In the genomic region with DNA sequence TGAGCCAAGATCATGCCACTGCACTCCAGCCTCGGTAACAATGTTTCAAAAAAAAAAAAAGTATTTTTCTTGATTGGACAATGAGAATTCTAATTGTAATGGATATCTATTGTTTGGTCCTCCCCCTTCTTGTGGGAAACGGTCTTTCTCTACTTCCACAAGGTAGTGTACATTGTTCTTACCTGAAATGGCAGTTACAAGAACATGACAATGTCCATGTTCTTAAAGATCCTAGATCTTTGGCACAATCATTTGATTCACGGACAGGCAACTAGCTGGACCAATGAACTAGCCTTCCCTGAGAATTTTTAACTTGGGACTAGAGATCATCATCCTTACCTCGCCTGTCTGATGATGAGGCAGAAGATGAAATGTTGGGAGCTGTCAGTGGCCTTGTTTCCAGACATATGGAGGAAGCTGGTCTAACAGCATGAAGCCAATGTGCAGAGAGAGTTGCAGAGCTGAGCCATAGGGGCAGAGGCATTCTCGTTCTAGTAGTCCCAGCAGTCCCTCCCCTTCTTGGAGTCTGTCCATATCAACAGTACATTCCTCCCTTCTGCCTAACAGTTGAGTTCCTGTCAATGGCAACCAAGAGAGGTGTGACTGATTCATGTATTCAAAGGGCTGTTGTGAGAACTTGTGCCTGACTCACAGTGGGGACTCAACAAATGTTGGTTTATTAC, we compare ENCODE assay signal across 1 cellular context.
TF ChIP-seq lines count a peak whose summit lies in the region.

No MANE protein-coding gene starts in this region.

TF ChIP-seq in K562, 482 proteins besides CTCF, POLR2A, EP300 and RAD21 (continued from another document):
- TF ChIP-seq UBTF (IDR thresholded peaks at IDR 0.05; ENCODE audit: borderline replicate concordance in 1 of 2, low read depth in 2 of 2, low read length in 2 of 2), result peak in 1 of 2 experiments; percentile 80; a peak in 2 of 4 replicates
- TF ChIP-seq, protein P1, sequence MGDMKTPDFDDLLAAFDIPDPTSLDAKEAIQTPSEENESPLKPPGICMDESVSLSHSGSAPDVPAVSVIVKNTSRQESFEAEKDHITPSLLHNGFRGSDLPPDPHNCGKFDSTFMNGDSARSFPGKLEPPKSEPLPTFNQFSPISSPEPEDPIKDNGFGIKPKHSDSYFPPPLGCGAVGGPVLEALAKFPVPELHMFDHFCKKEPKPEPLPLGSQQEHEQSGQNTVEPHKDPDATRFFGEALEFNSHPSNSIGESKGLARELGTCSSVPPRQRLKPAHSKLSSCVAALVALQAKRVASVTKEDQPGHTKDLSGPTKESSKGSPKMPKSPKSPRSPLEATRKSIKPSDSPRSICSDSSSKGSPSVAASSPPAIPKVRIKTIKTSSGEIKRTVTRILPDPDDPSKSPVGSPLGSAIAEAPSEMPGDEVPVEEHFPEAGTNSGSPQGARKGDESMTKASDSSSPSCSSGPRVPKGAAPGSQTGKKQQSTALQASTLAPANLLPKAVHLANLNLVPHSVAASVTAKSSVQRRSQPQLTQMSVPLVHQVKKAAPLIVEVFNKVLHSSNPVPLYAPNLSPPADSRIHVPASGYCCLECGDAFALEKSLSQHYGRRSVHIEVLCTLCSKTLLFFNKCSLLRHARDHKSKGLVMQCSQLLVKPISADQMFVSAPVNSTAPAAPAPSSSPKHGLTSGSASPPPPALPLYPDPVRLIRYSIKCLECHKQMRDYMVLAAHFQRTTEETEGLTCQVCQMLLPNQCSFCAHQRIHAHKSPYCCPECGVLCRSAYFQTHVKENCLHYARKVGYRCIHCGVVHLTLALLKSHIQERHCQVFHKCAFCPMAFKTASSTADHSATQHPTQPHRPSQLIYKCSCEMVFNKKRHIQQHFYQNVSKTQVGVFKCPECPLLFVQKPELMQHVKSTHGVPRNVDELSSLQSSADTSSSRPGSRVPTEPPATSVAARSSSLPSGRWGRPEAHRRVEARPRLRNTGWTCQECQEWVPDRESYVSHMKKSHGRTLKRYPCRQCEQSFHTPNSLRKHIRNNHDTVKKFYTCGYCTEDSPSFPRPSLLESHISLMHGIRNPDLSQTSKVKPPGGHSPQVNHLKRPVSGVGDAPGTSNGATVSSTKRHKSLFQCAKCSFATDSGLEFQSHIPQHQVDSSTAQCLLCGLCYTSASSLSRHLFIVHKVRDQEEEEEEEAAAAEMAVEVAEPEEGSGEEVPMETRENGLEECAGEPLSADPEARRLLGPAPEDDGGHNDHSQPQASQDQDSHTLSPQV (IDR thresholded peaks at IDR 0.05), result peak; percentile 68; the same call in 1 of the 2 replicates
- no peak for TF ChIP-seq RFX5 (IDR thresholded peaks at IDR 0.05; ENCODE audit: low read depth, low read length)
- TF ChIP-seq EHMT2 (IDR thresholded peaks at IDR 0.05), result peak; percentile 83
- peak; percentile 28; the same call in 1 of the 2 replicates for TF ChIP-seq JUND (IDR thresholded peaks at IDR 0.05; ENCODE audit: borderline replicate concordance, low read depth, low read length)
- TF ChIP-seq JUND (tag; IDR thresholded peaks at IDR 0.05; ENCODE audit: borderline replicate concordance, low read depth, low read length), result peak; percentile 29; the same call in 1 of the 3 replicates
- TF ChIP-seq NFIC (IDR thresholded peaks at IDR 0.05), result peak; percentile 80
- no peak for TF ChIP-seq ZBTB43 (CRISPR knock-in tag; IDR thresholded peaks at IDR 0.05)
- no peak for TF ChIP-seq BRCA1 (IDR thresholded peaks at IDR 0.05)
- TF ChIP-seq BRCA1 (CRISPR knock-in tag; IDR thresholded peaks at IDR 0.05), result no peak
- TF ChIP-seq WHSC1 (IDR thresholded peaks at IDR 0.05; ENCODE audit: low read length), result no peak
- TF ChIP-seq PML (IDR thresholded peaks at IDR 0.05; ENCODE audit: low read length), result 0 out of 2 replicates have a peak, but pooled peaks have one; percentile 7
- TF ChIP-seq KLF6 (CRISPR knock-in tag; IDR thresholded peaks at IDR 0.05; ENCODE audit: borderline replicate concordance), result peak; percentile 7; the same call in 1 of the 2 replicates
- TF ChIP-seq, protein P2, sequence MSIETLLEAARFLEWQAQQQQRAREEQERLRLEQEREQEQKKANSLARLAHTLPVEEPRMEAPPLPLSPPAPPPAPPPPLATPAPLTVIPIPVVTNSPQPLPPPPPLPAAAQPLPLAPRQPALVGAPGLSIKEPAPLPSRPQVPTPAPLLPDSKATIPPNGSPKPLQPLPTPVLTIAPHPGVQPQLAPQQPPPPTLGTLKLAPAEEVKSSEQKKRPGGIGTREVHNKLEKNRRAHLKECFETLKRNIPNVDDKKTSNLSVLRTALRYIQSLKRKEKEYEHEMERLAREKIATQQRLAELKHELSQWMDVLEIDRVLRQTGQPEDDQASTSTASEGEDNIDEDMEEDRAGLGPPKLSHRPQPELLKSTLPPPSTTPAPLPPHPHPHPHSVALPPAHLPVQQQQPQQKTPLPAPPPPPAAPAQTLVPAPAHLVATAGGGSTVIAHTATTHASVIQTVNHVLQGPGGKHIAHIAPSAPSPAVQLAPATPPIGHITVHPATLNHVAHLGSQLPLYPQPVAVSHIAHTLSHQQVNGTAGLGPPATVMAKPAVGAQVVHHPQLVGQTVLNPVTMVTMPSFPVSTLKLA (conservative IDR thresholded peaks at IDR 0.05), result peak in 1 of 2 experiments; percentile 55; a peak in 3 of 4 replicates
- TF ChIP-seq ETV1 (tag; conservative IDR thresholded peaks at IDR 0.05; ENCODE audit: low read depth), result peak; percentile 27; the same call in 1 of the 2 replicates
- TF ChIP-seq, protein P3, sequence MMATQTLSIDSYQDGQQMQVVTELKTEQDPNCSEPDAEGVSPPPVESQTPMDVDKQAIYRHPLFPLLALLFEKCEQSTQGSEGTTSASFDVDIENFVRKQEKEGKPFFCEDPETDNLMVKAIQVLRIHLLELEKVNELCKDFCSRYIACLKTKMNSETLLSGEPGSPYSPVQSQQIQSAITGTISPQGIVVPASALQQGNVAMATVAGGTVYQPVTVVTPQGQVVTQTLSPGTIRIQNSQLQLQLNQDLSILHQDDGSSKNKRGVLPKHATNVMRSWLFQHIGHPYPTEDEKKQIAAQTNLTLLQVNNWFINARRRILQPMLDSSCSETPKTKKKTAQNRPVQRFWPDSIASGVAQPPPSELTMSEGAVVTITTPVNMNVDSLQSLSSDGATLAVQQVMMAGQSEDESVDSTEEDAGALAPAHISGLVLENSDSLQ (IDR thresholded peaks at IDR 0.05), result peak; percentile 73
- TF ChIP-seq POLR2H (tag; IDR thresholded peaks at IDR 0.05; ENCODE audit: low read depth), result no peak
TF ChIP-seq in K562: peak in this region for 37.
